In the genomic region with DNA sequence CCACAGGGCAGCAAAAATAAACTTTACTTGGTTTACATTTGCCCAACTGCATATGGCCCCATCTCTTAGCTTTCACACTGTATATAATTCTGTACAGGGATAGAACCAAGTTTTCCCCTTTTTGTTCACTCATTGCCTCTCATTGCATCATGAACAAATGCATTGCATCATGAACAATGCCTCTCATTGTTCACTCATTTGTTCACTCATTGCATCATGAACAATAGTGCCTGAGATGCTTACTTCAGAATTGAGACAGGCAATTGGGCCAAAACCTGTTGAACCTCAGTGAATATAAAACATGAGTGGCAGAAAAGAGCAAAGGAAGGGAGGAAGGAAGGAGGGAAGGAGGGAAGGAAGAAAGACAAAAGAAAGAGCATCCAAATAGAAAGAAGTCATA, we compare ENCODE assay signal across 1 cellular context.
TF ChIP-seq lines count a peak whose summit lies in the region.

No MANE protein-coding gene starts in this region.

TF ChIP-seq in HEK293, 187 proteins besides CTCF, POLR2A, EP300 and RAD21:
- TF ChIP-seq, protein P1, sequence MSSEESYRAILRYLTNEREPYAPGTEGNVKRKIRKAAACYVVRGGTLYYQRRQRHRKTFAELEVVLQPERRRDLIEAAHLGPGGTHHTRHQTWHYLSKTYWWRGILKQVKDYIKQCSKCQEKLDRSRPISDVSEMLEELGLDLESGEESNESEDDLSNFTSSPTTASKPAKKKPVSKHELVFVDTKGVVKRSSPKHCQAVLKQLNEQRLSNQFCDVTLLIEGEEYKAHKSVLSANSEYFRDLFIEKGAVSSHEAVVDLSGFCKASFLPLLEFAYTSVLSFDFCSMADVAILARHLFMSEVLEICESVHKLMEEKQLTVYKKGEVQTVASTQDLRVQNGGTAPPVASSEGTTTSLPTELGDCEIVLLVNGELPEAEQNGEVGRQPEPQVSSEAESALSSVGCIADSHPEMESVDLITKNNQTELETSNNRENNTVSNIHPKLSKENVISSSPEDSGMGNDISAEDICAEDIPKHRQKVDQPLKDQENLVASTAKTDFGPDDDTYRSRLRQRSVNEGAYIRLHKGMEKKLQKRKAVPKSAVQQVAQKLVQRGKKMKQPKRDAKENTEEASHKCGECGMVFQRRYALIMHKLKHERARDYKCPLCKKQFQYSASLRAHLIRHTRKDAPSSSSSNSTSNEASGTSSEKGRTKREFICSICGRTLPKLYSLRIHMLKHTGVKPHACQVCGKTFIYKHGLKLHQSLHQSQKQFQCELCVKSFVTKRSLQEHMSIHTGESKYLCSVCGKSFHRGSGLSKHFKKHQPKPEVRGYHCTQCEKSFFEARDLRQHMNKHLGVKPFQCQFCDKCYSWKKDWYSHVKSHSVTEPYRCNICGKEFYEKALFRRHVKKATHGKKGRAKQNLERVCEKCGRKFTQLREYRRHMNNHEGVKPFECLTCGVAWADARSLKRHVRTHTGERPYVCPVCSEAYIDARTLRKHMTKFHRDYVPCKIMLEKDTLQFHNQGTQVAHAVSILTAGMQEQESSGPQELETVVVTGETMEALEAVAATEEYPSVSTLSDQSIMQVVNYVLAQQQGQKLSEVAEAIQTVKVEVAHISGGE (tag by site-specific recombination; conservative IDR thresholded peaks at IDR 0.05; ENCODE audit: low read depth): no peak
- TF ChIP-seq ZSCAN30 (tag by site-specific recombination; IDR thresholded peaks at IDR 0.05) (no peak), ZBTB17 (tag by site-specific recombination; IDR thresholded peaks at IDR 0.05) (no peak), HOXA7 (CRISPR knock-in tag; IDR thresholded peaks at IDR 0.05; ENCODE audit: borderline replicate concordance) (no peak), ZNF24 (tag by site-specific recombination; IDR thresholded peaks at IDR 0.05) (peak; percentile 86), SCRT2 (tag by site-specific recombination; IDR thresholded peaks at IDR 0.05) (peak; percentile 96), ZNF16 (tag by site-specific recombination; IDR thresholded peaks at IDR 0.05; ENCODE audit: low read depth) (no peak), ZNF660 (tag by site-specific recombination; IDR thresholded peaks at IDR 0.05) (0 out of 2 replicates have a peak, but pooled peaks have one; percentile 13), ZBTB8A (tag by site-specific recombination; IDR thresholded peaks at IDR 0.05) (no peak), ZNF174 (tag by site-specific recombination; IDR thresholded peaks at IDR 0.05) (peak; percentile 66; the same call in 1 of the 2 replicates), ZNF335 (tag by site-specific recombination; conservative IDR thresholded peaks at IDR 0.05) (0 out of 2 replicates have a peak, but pooled peaks have one; percentile 17), ZNF366 (tag by site-specific recombination; conservative IDR thresholded peaks at IDR 0.05) (0 out of 2 replicates have a peak, but pooled peaks have one; percentile 16), ZNF658 (tag by site-specific recombination; IDR thresholded peaks at IDR 0.05) (no peak), ZNF544 (tag by site-specific recombination; IDR thresholded peaks at IDR 0.05) (no peak), PRDM1 (tag by site-specific recombination; IDR thresholded peaks at IDR 0.05) (no peak), GLI4 (tag by site-specific recombination; IDR thresholded peaks at IDR 0.05) (no peak), ZNF354C (tag by site-specific recombination; IDR thresholded peaks at IDR 0.05; ENCODE audit: borderline replicate concordance, low read depth) (no peak), ZNF426 (tag by site-specific recombination; IDR thresholded peaks at IDR 0.05) (no peak)
- TF ChIP-seq, protein P2, sequence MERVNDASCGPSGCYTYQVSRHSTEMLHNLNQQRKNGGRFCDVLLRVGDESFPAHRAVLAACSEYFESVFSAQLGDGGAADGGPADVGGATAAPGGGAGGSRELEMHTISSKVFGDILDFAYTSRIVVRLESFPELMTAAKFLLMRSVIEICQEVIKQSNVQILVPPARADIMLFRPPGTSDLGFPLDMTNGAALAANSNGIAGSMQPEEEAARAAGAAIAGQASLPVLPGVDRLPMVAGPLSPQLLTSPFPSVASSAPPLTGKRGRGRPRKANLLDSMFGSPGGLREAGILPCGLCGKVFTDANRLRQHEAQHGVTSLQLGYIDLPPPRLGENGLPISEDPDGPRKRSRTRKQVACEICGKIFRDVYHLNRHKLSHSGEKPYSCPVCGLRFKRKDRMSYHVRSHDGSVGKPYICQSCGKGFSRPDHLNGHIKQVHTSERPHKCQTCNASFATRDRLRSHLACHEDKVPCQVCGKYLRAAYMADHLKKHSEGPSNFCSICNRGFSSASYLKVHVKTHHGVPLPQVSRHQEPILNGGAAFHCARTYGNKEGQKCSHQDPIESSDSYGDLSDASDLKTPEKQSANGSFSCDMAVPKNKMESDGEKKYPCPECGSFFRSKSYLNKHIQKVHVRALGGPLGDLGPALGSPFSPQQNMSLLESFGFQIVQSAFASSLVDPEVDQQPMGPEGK (tag by site-specific recombination; IDR thresholded peaks at IDR 0.05): no peak
- TF ChIP-seq, protein P3, sequence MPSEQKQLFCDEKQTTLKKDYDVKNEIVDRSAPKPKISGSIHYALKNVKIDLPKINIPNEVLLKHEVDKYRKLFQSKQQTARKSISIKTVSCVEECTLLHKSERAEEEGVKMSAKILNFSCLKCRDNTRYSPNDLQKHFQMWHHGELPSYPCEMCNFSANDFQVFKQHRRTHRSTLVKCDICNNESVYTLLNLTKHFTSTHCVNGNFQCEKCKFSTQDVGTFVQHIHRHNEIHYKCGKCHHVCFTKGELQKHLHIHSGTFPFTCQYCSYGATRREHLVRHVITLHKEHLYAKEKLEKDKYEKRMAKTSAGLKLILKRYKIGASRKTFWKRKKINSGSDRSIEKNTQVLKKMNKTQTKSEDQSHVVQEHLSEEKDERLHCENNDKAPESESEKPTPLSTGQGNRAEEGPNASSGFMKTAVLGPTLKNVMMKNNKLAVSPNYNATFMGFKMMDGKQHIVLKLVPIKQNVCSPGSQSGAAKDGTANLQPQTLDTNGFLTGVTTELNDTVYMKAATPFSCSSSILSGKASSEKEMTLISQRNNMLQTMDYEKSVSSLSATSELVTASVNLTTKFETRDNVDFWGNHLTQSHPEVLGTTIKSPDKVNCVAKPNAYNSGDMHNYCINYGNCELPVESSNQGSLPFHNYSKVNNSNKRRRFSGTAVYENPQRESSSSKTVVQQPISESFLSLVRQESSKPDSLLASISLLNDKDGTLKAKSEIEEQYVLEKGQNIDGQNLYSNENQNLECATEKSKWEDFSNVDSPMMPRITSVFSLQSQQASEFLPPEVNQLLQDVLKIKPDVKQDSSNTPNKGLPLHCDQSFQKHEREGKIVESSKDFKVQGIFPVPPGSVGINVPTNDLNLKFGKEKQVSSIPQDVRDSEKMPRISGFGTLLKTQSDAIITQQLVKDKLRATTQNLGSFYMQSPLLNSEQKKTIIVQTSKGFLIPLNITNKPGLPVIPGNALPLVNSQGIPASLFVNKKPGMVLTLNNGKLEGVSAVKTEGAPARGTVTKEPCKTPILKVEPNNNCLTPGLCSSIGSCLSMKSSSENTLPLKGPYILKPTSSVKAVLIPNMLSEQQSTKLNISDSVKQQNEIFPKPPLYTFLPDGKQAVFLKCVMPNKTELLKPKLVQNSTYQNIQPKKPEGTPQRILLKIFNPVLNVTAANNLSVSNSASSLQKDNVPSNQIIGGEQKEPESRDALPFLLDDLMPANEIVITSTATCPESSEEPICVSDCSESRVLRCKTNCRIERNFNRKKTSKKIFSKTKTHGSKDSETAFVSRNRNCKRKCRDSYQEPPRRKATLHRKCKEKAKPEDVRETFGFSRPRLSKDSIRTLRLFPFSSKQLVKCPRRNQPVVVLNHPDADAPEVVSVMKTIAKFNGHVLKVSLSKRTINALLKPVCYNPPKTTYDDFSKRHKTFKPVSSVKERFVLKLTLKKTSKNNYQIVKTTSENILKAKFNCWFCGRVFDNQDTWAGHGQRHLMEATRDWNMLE (tag by site-specific recombination; conservative IDR thresholded peaks at IDR 0.05; ENCODE audit: low read depth): peak; percentile 18; the same call in 1 of the 2 replicates
- TF ChIP-seq, protein P4, sequence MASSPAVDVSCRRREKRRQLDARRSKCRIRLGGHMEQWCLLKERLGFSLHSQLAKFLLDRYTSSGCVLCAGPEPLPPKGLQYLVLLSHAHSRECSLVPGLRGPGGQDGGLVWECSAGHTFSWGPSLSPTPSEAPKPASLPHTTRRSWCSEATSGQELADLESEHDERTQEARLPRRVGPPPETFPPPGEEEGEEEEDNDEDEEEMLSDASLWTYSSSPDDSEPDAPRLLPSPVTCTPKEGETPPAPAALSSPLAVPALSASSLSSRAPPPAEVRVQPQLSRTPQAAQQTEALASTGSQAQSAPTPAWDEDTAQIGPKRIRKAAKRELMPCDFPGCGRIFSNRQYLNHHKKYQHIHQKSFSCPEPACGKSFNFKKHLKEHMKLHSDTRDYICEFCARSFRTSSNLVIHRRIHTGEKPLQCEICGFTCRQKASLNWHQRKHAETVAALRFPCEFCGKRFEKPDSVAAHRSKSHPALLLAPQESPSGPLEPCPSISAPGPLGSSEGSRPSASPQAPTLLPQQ (tag by site-specific recombination; IDR thresholded peaks at IDR 0.05): peak; percentile 48; the same call in 1 of the 2 replicates
- TF ChIP-seq, protein P5, sequence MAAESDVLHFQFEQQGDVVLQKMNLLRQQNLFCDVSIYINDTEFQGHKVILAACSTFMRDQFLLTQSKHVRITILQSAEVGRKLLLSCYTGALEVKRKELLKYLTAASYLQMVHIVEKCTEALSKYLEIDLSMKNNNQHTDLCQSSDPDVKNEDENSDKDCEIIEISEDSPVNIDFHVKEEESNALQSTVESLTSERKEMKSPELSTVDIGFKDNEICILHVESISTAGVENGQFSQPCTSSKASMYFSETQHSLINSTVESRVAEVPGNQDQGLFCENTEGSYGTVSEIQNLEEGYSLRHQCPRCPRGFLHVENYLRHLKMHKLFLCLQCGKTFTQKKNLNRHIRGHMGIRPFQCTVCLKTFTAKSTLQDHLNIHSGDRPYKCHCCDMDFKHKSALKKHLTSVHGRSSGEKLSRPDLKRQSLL (tag by site-specific recombination; IDR thresholded peaks at IDR 0.05): no peak
- TF ChIP-seq, protein P6, sequence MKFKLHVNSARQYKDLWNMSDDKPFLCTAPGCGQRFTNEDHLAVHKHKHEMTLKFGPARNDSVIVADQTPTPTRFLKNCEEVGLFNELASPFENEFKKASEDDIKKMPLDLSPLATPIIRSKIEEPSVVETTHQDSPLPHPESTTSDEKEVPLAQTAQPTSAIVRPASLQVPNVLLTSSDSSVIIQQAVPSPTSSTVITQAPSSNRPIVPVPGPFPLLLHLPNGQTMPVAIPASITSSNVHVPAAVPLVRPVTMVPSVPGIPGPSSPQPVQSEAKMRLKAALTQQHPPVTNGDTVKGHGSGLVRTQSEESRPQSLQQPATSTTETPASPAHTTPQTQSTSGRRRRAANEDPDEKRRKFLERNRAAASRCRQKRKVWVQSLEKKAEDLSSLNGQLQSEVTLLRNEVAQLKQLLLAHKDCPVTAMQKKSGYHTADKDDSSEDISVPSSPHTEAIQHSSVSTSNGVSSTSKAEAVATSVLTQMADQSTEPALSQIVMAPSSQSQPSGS (tag by site-specific recombination; IDR thresholded peaks at IDR 0.05; ENCODE audit: low read depth): 0 out of 2 replicates have a peak, but pooled peaks have one; percentile 38
- TF ChIP-seq, protein P7, sequence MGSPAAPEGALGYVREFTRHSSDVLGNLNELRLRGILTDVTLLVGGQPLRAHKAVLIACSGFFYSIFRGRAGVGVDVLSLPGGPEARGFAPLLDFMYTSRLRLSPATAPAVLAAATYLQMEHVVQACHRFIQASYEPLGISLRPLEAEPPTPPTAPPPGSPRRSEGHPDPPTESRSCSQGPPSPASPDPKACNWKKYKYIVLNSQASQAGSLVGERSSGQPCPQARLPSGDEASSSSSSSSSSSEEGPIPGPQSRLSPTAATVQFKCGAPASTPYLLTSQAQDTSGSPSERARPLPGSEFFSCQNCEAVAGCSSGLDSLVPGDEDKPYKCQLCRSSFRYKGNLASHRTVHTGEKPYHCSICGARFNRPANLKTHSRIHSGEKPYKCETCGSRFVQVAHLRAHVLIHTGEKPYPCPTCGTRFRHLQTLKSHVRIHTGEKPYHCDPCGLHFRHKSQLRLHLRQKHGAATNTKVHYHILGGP (tag by site-specific recombination; IDR thresholded peaks at IDR 0.05): 0 out of 2 replicates have a peak, but pooled peaks have one; percentile 7
- TF ChIP-seq, protein P8, sequence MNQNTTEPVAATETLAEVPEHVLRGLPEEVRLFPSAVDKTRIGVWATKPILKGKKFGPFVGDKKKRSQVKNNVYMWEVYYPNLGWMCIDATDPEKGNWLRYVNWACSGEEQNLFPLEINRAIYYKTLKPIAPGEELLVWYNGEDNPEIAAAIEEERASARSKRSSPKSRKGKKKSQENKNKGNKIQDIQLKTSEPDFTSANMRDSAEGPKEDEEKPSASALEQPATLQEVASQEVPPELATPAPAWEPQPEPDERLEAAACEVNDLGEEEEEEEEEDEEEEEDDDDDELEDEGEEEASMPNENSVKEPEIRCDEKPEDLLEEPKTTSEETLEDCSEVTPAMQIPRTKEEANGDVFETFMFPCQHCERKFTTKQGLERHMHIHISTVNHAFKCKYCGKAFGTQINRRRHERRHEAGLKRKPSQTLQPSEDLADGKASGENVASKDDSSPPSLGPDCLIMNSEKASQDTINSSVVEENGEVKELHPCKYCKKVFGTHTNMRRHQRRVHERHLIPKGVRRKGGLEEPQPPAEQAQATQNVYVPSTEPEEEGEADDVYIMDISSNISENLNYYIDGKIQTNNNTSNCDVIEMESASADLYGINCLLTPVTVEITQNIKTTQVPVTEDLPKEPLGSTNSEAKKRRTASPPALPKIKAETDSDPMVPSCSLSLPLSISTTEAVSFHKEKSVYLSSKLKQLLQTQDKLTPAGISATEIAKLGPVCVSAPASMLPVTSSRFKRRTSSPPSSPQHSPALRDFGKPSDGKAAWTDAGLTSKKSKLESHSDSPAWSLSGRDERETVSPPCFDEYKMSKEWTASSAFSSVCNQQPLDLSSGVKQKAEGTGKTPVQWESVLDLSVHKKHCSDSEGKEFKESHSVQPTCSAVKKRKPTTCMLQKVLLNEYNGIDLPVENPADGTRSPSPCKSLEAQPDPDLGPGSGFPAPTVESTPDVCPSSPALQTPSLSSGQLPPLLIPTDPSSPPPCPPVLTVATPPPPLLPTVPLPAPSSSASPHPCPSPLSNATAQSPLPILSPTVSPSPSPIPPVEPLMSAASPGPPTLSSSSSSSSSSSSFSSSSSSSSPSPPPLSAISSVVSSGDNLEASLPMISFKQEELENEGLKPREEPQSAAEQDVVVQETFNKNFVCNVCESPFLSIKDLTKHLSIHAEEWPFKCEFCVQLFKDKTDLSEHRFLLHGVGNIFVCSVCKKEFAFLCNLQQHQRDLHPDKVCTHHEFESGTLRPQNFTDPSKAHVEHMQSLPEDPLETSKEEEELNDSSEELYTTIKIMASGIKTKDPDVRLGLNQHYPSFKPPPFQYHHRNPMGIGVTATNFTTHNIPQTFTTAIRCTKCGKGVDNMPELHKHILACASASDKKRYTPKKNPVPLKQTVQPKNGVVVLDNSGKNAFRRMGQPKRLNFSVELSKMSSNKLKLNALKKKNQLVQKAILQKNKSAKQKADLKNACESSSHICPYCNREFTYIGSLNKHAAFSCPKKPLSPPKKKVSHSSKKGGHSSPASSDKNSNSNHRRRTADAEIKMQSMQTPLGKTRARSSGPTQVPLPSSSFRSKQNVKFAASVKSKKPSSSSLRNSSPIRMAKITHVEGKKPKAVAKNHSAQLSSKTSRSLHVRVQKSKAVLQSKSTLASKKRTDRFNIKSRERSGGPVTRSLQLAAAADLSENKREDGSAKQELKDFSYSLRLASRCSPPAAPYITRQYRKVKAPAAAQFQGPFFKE (tag by site-specific recombination; IDR thresholded peaks at IDR 0.05; ENCODE audit: borderline replicate concordance): no peak
